In the genomic region with DNA sequence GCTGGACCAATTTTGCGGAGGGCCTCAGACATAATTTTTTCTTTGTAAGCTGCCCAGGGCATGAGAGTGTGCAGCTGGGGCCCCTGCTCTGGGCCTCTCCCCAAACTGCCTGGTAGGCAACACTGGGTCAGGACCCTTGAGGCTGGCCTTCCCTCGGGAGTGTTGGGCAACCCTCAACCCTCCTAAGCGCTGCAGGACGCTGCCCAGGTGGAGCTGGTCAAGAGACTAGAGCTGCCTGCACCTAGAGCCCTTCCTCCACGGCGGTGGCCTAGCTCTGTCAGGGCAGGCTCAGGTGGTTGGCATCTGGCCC, we compare ENCODE assay signal across 8 cellular contexts. TPM values are rescaled to one million over a fixed set of nuclear protein-coding genes. Genes with fewer than 3 reads are reported as not detected.
DNase-seq lines count a peak whose midpoint lies in the region; ATAC-seq and TF ChIP-seq lines count a peak whose summit lies in the region.

No MANE protein-coding gene starts in this region.

- no peaks in the 10 kb centered on the region for H3K9me2 ChIP-seq in PC-9 (ENCODE audit: insufficient read depth)

- H3K9me3 ChIP-seq in PC-9 (ENCODE audit: insufficient read depth, low read depth) = no peaks in the 10 kb centered on the region
- H3K9me3 ChIP-seq in psoas muscle = no peaks in the 10 kb centered on the region

- peak overlapping the region; percentile 91 for H3K4me2 ChIP-seq in PC-9

- intact Hi-C loops in PC-9 (cut with micrococcal nuclease; ENCODE audit: unreplicated experiment) (loop anchor here (1.0 to 10.0 kb wide), 4 partner anchors 7 to 941 kb away; a partner anchor contains a TSS), psoas muscle (cut with DNase I) (no loop called here)

- H3K4me3 ChIP-seq in GM12865 (ENCODE audit: low read depth, low read length) = peak overlapping the region; percentile 58
- H3K4me3 ChIP-seq in PC-9 = peak overlapping the region; percentile 74; the same call in 1 of the 2 replicates
- peak overlapping the region; percentile 72 for H3K4me3 ChIP-seq in fibroblast of villous mesenchyme (ENCODE audit: low read depth, low read length)
- peak overlapping the region; percentile 65 for H3K4me3 ChIP-seq in psoas muscle

- BruUV-seq in PC-9 (replicated peaks; lab: Mats Ljungman, UMichigan) = no TSS peak

- CTCF ChIA-PET in PC-9 (lab: Charles Lee) = interaction anchor here (0.6 kb wide), 1 partner anchor 24 kb away, joined by 3 read pairs; no protein-coding TSS in a partner anchor

- peak overlapping the region; percentile 84 for H2AFZ ChIP-seq in PC-9

- no peak for DNase-seq in GM12865 (ENCODE audit: low read depth)
- DNase-seq in PC-9 = no peak
- DNase-seq in fibroblast of villous mesenchyme (ENCODE audit: low read depth) = no peak
- no peak for DNase-seq in psoas muscle
- DNase-seq in hypothalamus (lab: John Stamatoyannopoulos, UW) = no peak

- H3K4me1 ChIP-seq in PC-9 (replicated peaks; ENCODE audit: insufficient read depth) = peaks cover 16% of the 10 kb centered on the region
- H3K4me1 ChIP-seq in psoas muscle = peaks cover 28% of the 10 kb centered on the region

- ATAC-seq in psoas muscle (peak; percentile 22 to 30 (median 26)), GM21717 (IDR thresholded peaks at IDR 0.05; ENCODE audit: unreplicated experiment) (no peak), GM21529 (IDR thresholded peaks at IDR 0.05; ENCODE audit: unreplicated experiment) (no peak), GM18868 (IDR thresholded peaks at IDR 0.05; ENCODE audit: unreplicated experiment) (no peak)

- 0 out of 2 replicates have a peak, but pooled peaks cover 4% of the 10 kb centered on the region for H4K20me1 ChIP-seq in PC-9 (ENCODE audit: insufficient read depth)

- TF ChIP-seq CTCF in GM12865 (IDR thresholded peaks at IDR 0.05; ENCODE audit: insufficient read depth, low read depth, low read length, missing control alignments) (no peak), PC-9 (conservative IDR thresholded peaks at IDR 0.05) (no peak), fibroblast of villous mesenchyme (IDR thresholded peaks at IDR 0.05; ENCODE audit: insufficient read depth, low read depth, low read length) (no peak), psoas muscle (IDR thresholded peaks at IDR 0.05) (no peak)

- POLR2A ChIA-PET in PC-9 (lab: Charles Lee; ENCODE audit: unreplicated experiment) = no interaction called here

- 53 to 60% (median 58%) methylated on average over 6 of the region's 6 CpGs for WGBS in psoas muscle, 3 donors

- H3K36me3 ChIP-seq in PC-9 (ENCODE audit: low read depth) (0 out of 2 replicates have a peak, but pooled peaks cover 19% of the 10 kb centered on the region), psoas muscle (ENCODE audit: insufficient read depth in 1 of 2, low read depth in 1 of 2) (peaks cover 5 to 36% of the 10 kb centered on the region in 2 donors)

- no peak overlapping the region for H3K27ac ChIP-seq in PC-9
- H3K27ac ChIP-seq in psoas muscle = no peak overlapping the region

- H3K27me3 ChIP-seq in PC-9 (ENCODE audit: insufficient read depth, low read depth) (no peaks in the 10 kb centered on the region), psoas muscle (ENCODE audit: insufficient read depth in 3 of 3, low read length in 2 of 3) (peaks cover 0 to 23% (median 4%) of the 10 kb centered on the region in 3 donors)

- peaks cover 7% of the 10 kb centered on the region for H3K79me2 ChIP-seq in PC-9 (ENCODE audit: low read depth)

- peaks cover 12% of the 10 kb centered on the region; the same call in 1 of the 2 replicates for H3F3A ChIP-seq in PC-9 (ENCODE audit: insufficient read depth, low read depth)

RNA-seq across cellular contexts. Expression of a gene that starts 0.5 kb away (rescaled TPM):
- 54.4 and 90.3 TPM in 2 replicates for total RNA-seq in PC-9 (2021)
- 29.3 and 40.6 TPM in 2 replicates for total RNA-seq in fibroblast of villous mesenchyme
- total RNA-seq in psoas muscle = 1 to 10 TPM; 3.3 to 7.7 (median 6.1) TPM
- 1 to 10 TPM; 2.0 to 3.7 (median 2.6) TPM for polyA plus RNA-seq in psoas muscle

RNA-seq across cellular contexts. Expression of a gene that starts 9.8 kb away (rescaled TPM):
- total RNA-seq in PC-9 (2021) (104 and 105 TPM in 2 replicates), fibroblast of villous mesenchyme (28.9 and 38.3 TPM in 2 replicates), psoas muscle (10 to 100 TPM; 70.2 to 73.4 (median 71.5) TPM)
- 100 to 1,000 TPM in 1 of 3 donors, 10 to 100 TPM in 2; 69.2 to 130 (median 78.1) TPM for polyA plus RNA-seq in psoas muscle

RNA-seq across cellular contexts. Expression of a gene that starts 17.4 kb away (rescaled TPM):
- total RNA-seq in PC-9 (2021) (135 and 160 TPM in 2 replicates), fibroblast of villous mesenchyme (40.9 and 41.5 TPM in 2 replicates), psoas muscle (10 to 100 TPM; 45.7 to 71.7 (median 63.0) TPM)
- polyA plus RNA-seq in psoas muscle = 100 to 1,000 TPM in 1 of 3 donors, 10 to 100 TPM in 2; 56.9 to 109 (median 67.4) TPM

RNA-seq across cellular contexts. Expression of a gene that starts 28.2 kb away (rescaled TPM):
- total RNA-seq in PC-9 (2021) = 2.7 and 5.5 TPM in 2 replicates
- total RNA-seq in fibroblast of villous mesenchyme = 13.0 and 15.5 TPM in 2 replicates
- total RNA-seq in psoas muscle = 10 to 100 TPM in 1 of 4 donors, 1 to 10 TPM in 3; 7.2 to 14.6 (median 8.6) TPM
- polyA plus RNA-seq in psoas muscle = 10 to 100 TPM in 1 of 3 donors, 1 to 10 TPM in 2; 7.8 to 10.3 (median 8.2) TPM

RNA-seq across cellular contexts. Expression of a gene that starts 47.7 kb away (rescaled TPM):
- total RNA-seq in PC-9 (2021) = 0.74 and 3.3 TPM in 2 replicates
- total RNA-seq in fibroblast of villous mesenchyme = not detected in 2 replicates
- total RNA-seq in psoas muscle = under 1 TPM; 0.43 to 0.74 (median 0.49) TPM
- polyA plus RNA-seq in psoas muscle = under 1 TPM; 0.05 to 0.34 (median 0.05) TPM

Comparison
In these comparisons a context has a peak if more than half of its experiments do, and no peak if none do; other contexts are left out.
1. ATAC-seq: peak in psoas muscle (4 of 4); none in GM21717 (single experiment), GM21529 (single experiment) and GM18868 (single experiment).
2. Peak in every context shown above with its lines, with median percentiles within 50 percentile points of each other: H3K4me3 ChIP-seq.